ENCODE assay signal across 8 cellular contexts in genomic region chr22:19714320-19715252, GRCh38. TPM values are rescaled to one million over a fixed set of nuclear protein-coding genes. Genes with fewer than 3 reads are reported as not detected.
DNase-seq lines count a peak whose midpoint lies in the region; ATAC-seq, FAIRE-seq and TF ChIP-seq lines count a peak whose summit lies in the region.

SEPTIN5 (plus strand) TSS chr22:19714503; CDS start chr22:19714589, 86 bp downstream.

- H4K20me1 ChIP-seq in BLaER1 treated with 17β-estradiol and CSF1 and Interleukin-3, amounts not matched to agents 10 nM and 100 nM: peaks cover 0 to 37% (median 8%) of the 10 kb centered on the region in 11 experiments; a peak in 15 of 22 replicates
- H4K20me1 ChIP-seq in OCI-LY3 (ENCODE audit: insufficient read depth, low read length): no peaks in the 10 kb centered on the region
- H4K20me1 ChIP-seq in endothelial cell of umbilical vein (replicated peaks; ENCODE audit: control insufficient read depth, extremely low read depth, insufficient read depth, low read length): no peaks in the 10 kb centered on the region

- peaks cover 0 to 4% of the 10 kb centered on the region in 2 donors for H3K4me1 Mint-ChIP-seq in natural killer cell

- no peak for ATAC-seq in natural killer cell

- no peak for DNase-seq in endothelial cell of umbilical vein (ENCODE audit: low read depth, low spot score)
- no peak for DNase-seq in natural killer cell
- DNase-seq in NK-92 (lab: John Stamatoyannopoulos, UW; ENCODE audit: unreplicated experiment): no peak
- no peak for DNase-seq in NCI-H226
- DNase-seq in DMS 273 treated with DMSO at 0.1 percent for 48 hours (lab: John Stamatoyannopoulos, UW): no peak
- DNase-seq in stimulated activated CD4-positive, alpha-beta T cell treated with anti-CD3 and anti-CD28 coated beads, Interleukin-4, amount 100 ng/mL, for 24 hours: no peak

- H3K9me3 ChIP-seq in BLaER1 treated with 17β-estradiol and CSF1 and Interleukin-3, amounts not matched to agents 10 nM and 100 nM (replicated peaks in 1 of 11): no peaks in the 10 kb centered on the region
- H3K9me3 ChIP-seq in OCI-LY3 (ENCODE audit: insufficient read depth, low read length): no peaks in the 10 kb centered on the region
- H3K9me3 ChIP-seq in endothelial cell of umbilical vein (replicated peaks; ENCODE audit: control insufficient read depth, insufficient read depth, low read length): no peaks in the 10 kb centered on the region

- CTCF ChIA-PET in endothelial cell of umbilical vein (lab: Charles Lee): interaction anchor here (1.2 to 2.8 kb wide), 2 partner anchors 9 to 35 kb away, joined by 3 to 14 read pairs; partner anchors contain the start of gene GP1BB

- TF ChIP-seq CTCF in OCI-LY3 (IDR thresholded peaks at IDR 0.05; ENCODE audit: low read depth, low read length) (no peak), endothelial cell of umbilical vein (IDR thresholded peaks at IDR 0.05; ENCODE audit: extremely low read depth in 1 of 2, insufficient read depth in 1 of 2, low read depth in 1 of 2, low read length in 2 of 2) (no peak), natural killer cell (IDR thresholded peaks at IDR 0.05) (no peak)

- H3K36me3 ChIP-seq in BLaER1 treated with 17β-estradiol and CSF1 and Interleukin-3, amounts not matched to agents 10 nM and 100 nM: peaks cover 0 to 1% (median 0%) of the 10 kb centered on the region in 11 experiments; a peak in 1 of 22 replicates
- H3K36me3 ChIP-seq in OCI-LY3 (replicated peaks; ENCODE audit: low read depth, low read length) (no peaks in the 10 kb centered on the region), endothelial cell of umbilical vein (ENCODE audit: control insufficient read depth in 2 of 2, extremely low read depth in 1 of 2, insufficient read depth in 2 of 2, low read length in 2 of 2) (peaks cover 0 to under 1% of the 10 kb centered on the region in 2 experiments)

- no peaks in the 10 kb centered on the region for H3K9me3 Mint-ChIP-seq in natural killer cell

- H3K27ac Mint-ChIP-seq in natural killer cell: no peak within 1 kb of the TSS

- H3K4me1 ChIP-seq in BLaER1 treated with 17β-estradiol and CSF1 and Interleukin-3, amounts not matched to agents 10 nM and 100 nM: peaks cover 10 to 53% (median 32%) of the 10 kb centered on the region in 10 experiments; a peak in 19 of 20 replicates
- peaks cover 17% of the 10 kb centered on the region for H3K4me1 ChIP-seq in OCI-LY3 (ENCODE audit: low read length)
- H3K4me1 ChIP-seq in endothelial cell of umbilical vein (ENCODE audit: control insufficient read depth, extremely low read depth, insufficient read depth, low read length): peaks cover 18% of the 10 kb centered on the region

- H3K27ac ChIP-seq in BLaER1 treated with 17β-estradiol and CSF1 and Interleukin-3, amounts not matched to agents 10 nM and 100 nM: peak within 1 kb of the TSS in 1 of 11 experiments; percentile 30; a peak in 2 of 22 replicates
- H3K27ac ChIP-seq in OCI-LY3 (ENCODE audit: low read length): no peak within 1 kb of the TSS
- no peak within 1 kb of the TSS for H3K27ac ChIP-seq in endothelial cell of umbilical vein (ENCODE audit: insufficient read depth, low read depth, low read length)

- intact Hi-C loops in endothelial cell of umbilical vein (cut with micrococcal nuclease): loop anchor here (10.0 kb wide), 1 partner anchor 240 kb away; the partner anchor contains the start of genes CDC45 and UFD1
- intact Hi-C loops in natural killer cell (cut with micrococcal nuclease): loop anchor here (5.0 kb wide), 1 partner anchor 37 kb away; no protein-coding TSS in a partner anchor

- POLR2A ChIA-PET in endothelial cell of umbilical vein (lab: Charles Lee): no interaction called here

- H3K4me2 ChIP-seq in BLaER1 treated with 17β-estradiol and CSF1 and Interleukin-3, amounts not matched to agents 10 nM and 100 nM: peak within 1 kb of the TSS; percentile 88 to 98 (median 96)
- H3K4me2 ChIP-seq in OCI-LY3 (ENCODE audit: low read length): peak within 1 kb of the TSS; percentile 75
- H3K4me2 ChIP-seq in endothelial cell of umbilical vein (ENCODE audit: insufficient read depth, low read length): peak within 1 kb of the TSS; percentile 59

- no peaks in the 10 kb centered on the region for H3K9me1 ChIP-seq in endothelial cell of umbilical vein (replicated peaks; ENCODE audit: control insufficient read depth, extremely low read depth, insufficient read depth, low read length)

- no peak within 1 kb of the TSS for H2AFZ ChIP-seq in OCI-LY3 (ENCODE audit: low read depth, low read length)
- H2AFZ ChIP-seq in endothelial cell of umbilical vein (ENCODE audit: low read depth, low read length): peak within 1 kb of the TSS; percentile 91

- H3K79me2 ChIP-seq in OCI-LY3 (ENCODE audit: low read length) (no peaks in the 10 kb centered on the region), endothelial cell of umbilical vein (ENCODE audit: control insufficient read depth, insufficient read depth, low read length) (no peaks in the 10 kb centered on the region)

- no peak for FAIRE-seq in endothelial cell of umbilical vein (lab: Jason Lieb, UNC)

- H3K4me3 Mint-ChIP-seq in natural killer cell: peak within 1 kb of the TSS; percentile 75

- peaks cover 47 to 81% (median 61%) of the 10 kb centered on the region in 11 experiments for H3K27me3 ChIP-seq in BLaER1 treated with 17β-estradiol and CSF1 and Interleukin-3, amounts not matched to agents 10 nM and 100 nM
- H3K27me3 ChIP-seq in OCI-LY3 (ENCODE audit: low read depth, low read length) (no peaks in the 10 kb centered on the region), endothelial cell of umbilical vein (ENCODE audit: control insufficient read depth in 2 of 2, insufficient read depth in 2 of 2, low read length in 2 of 2) (no peaks in the 10 kb centered on the region)

- TF ChIP-seq POLR2A in endothelial cell of umbilical vein (IDR thresholded peaks at IDR 0.05; ENCODE audit: low read depth, low read length): no peak

- peak within 1 kb of the TSS; percentile 39 to 76 (median 72); a peak in 21 of 22 replicates for H3K9ac ChIP-seq in BLaER1 treated with 17β-estradiol and CSF1 and Interleukin-3, amounts not matched to agents 10 nM and 100 nM
- H3K9ac ChIP-seq in OCI-LY3 (ENCODE audit: low read length): peak within 1 kb of the TSS; percentile 19; the same call in 1 of the 2 replicates
- no peak within 1 kb of the TSS for H3K9ac ChIP-seq in endothelial cell of umbilical vein (replicated peaks; ENCODE audit: extremely low read depth, insufficient read depth, low read length)

- dilution Hi-C loops in endothelial cell of umbilical vein (cut with MboI; ENCODE audit: extremely low pct_ligation_motif_present, low sequenced_read_pairs): no loop called here

- peak within 1 kb of the TSS; percentile 59 to 76 (median 67) for H3K4me3 ChIP-seq in BLaER1 treated with 17β-estradiol and CSF1 and Interleukin-3, amounts not matched to agents 10 nM and 100 nM
- H3K4me3 ChIP-seq in OCI-LY3 (ENCODE audit: low read length): peak within 1 kb of the TSS; percentile 76
- peak within 1 kb of the TSS; percentile 52 to 69 (median 63) for H3K4me3 ChIP-seq in endothelial cell of umbilical vein (replicated peaks in 1 of 3; ENCODE audit: insufficient read depth in 1 of 3, low read depth in 1 of 3, low read length in 3 of 3)

- H3K27me3 Mint-ChIP-seq in natural killer cell (ENCODE audit: low read depth in 2 of 2): peaks cover 4 to 25% of the 10 kb centered on the region in 2 donors

- no TSS peak for BruUV-seq in endothelial cell of umbilical vein (replicated peaks; lab: Mats Ljungman, UMichigan)

- no peaks in the 10 kb centered on the region for H3K36me3 Mint-ChIP-seq in natural killer cell

TF ChIP-seq in endothelial cell of umbilical vein, 7 proteins besides CTCF, POLR2A, EP300 and RAD21:
- TF ChIP-seq MAX (IDR thresholded peaks at IDR 0.05; ENCODE audit: insufficient read depth, insufficient read length): no peak
- peak; percentile 19 for TF ChIP-seq POLR2AphosphoS5 (IDR thresholded peaks at IDR 0.05; ENCODE audit: insufficient read depth, low read depth, low read length)
- TF ChIP-seq MYC (IDR thresholded peaks at IDR 0.05; ENCODE audit: low read depth, low read length): no peak
- no peak for TF ChIP-seq JUN (IDR thresholded peaks at IDR 0.05; ENCODE audit: borderline replicate concordance, insufficient read depth, insufficient read length, low read depth)
- no peak for TF ChIP-seq EZH2 (IDR thresholded peaks at IDR 0.05; ENCODE audit: borderline replicate concordance, low read depth, low read length, severe bottlenecking)

RNA-seq across cellular contexts. Expression of gene SEPTIN5, which starts in this region (rescaled TPM):
- total RNA-seq in endothelial cell of umbilical vein: 31.1 and 33.5 TPM in 2 replicates
- 35.8 and 37.8 TPM in 2 replicates for polyA plus RNA-seq in endothelial cell of umbilical vein
- 19.1 and 24.3 TPM in 2 replicates for polyA plus RNA-seq in endothelial cell of umbilical vein (2011; cell fraction: cytosol; rRNA removed)
- polyA plus RNA-seq in endothelial cell of umbilical vein (2011; cell fraction: nucleus; rRNA removed): 89.2 and 133 TPM in 2 replicates
- polyA plus RNA-seq in endothelial cell of umbilical vein (2012): 18.2 and 32.5 TPM in 2 replicates
- polyA minus RNA-seq in endothelial cell of umbilical vein: 55.8 and 59.9 TPM in 2 replicates
- not detected for polyA minus RNA-seq in endothelial cell of umbilical vein (2011; cell fraction: cytosol; rRNA and poly(A)+ RNA removed)
- 21.0 and 36.7 TPM in 2 replicates for polyA minus RNA-seq in endothelial cell of umbilical vein (2011; cell fraction: nucleus; rRNA and poly(A)+ RNA removed)
- total RNA-seq in natural killer cell: 1 to 10 TPM in 2 of 3 donors, under 1 TPM in 1; 0.52 to 4.5 (median 1.9) TPM
